ENCODE assay signal across 8 cellular contexts in genomic region chr6:3209114-3210023, GRCh38. TPM values are rescaled to one million over a fixed set of nuclear protein-coding genes. Genes with fewer than 3 reads are reported as not detected.
DNase-seq lines count a peak whose midpoint lies in the region; TF ChIP-seq lines count a peak whose summit lies in the region.

No MANE protein-coding gene starts in this region.

- H3K9me3 Mint-ChIP-seq in glutamatergic neuron (ENCODE audit: unreplicated experiment) = peaks cover 6% of the 10 kb centered on the region

- peaks cover 6% of the 10 kb centered on the region for H3K36me3 Mint-ChIP-seq in glutamatergic neuron (ENCODE audit: unreplicated experiment)

- in situ Hi-C loops in transverse colon (cut with MboI; ENCODE audit: low pct_ligation_motif_present in 1 of 4, low pct_unique_long_range_greater_than_20kb in 1 of 4, low sequenced_read_pairs in 3 of 4) = no loop called here

- DNase-seq in HFF-Myc (ENCODE audit: extremely low read depth, low read depth) = peak; percentile 99
- DNase-seq in NCI-H2196 treated with DMSO at 0.1 percent for 48 hours (lab: John Stamatoyannopoulos, UW; ENCODE audit: unreplicated experiment) = peak; percentile 21
- DNase-seq in activated CD8-positive, alpha-beta memory T cell treated with anti-CD3 and anti-CD28 coated beads, Interleukin-2, amount 50 U/mL, for 4 hours = peak; percentile 36
- DNase-seq in glutamatergic neuron = peak; percentile 49
- DNase-seq in SKM-1 (lab: John Stamatoyannopoulos, UW; ENCODE audit: unreplicated experiment) = no peak
- no peak for DNase-seq in transverse colon

- H3K4me1 ChIP-seq in transverse colon = peaks cover 0 to 8% (median 0%) of the 10 kb centered on the region in 4 donors

- no peaks in the 10 kb centered on the region for H3K27me3 Mint-ChIP-seq in glutamatergic neuron (ENCODE audit: unreplicated experiment)

- WGBS in transverse colon (ENCODE audit: low coverage in 1 of 2), 2 donors = 45 to 80% methylated on average over 4 to 17 of the region's 17 CpGs

- H3K4me1 Mint-ChIP-seq in glutamatergic neuron (ENCODE audit: low read depth, unreplicated experiment) = peaks cover 13% of the 10 kb centered on the region

- no peak for TF ChIP-seq POLR2A in transverse colon (IDR thresholded peaks at IDR 0.05)

- peak overlapping the region; percentile 6; the same call in 1 of the 2 replicates for H3K4me3 ChIP-seq in HFF-Myc (replicated peaks; ENCODE audit: low read depth, low read length)
- no peak overlapping the region for H3K4me3 ChIP-seq in skin epidermis
- H3K4me3 ChIP-seq in transverse colon = no peak overlapping the region

- peak overlapping the region; percentile 69 for H3K4me3 Mint-ChIP-seq in glutamatergic neuron (ENCODE audit: unreplicated experiment)

- H3K36me3 ChIP-seq in transverse colon = no peaks in the 10 kb centered on the region

- intact Hi-C loops in transverse colon (cut with DNase I; ENCODE audit: low total_unique reads) = no loop called here

- TF ChIP-seq CTCF in GM12872 (IDR thresholded peaks at IDR 0.05; ENCODE audit: insufficient read depth, low read depth, low read length) = peak; percentile 30; the same call in 1 of the 3 replicates
- no peak for TF ChIP-seq CTCF in HFF-Myc (IDR thresholded peaks at IDR 0.05; ENCODE audit: low read depth, low read length, missing control alignments)
- no peak for TF ChIP-seq CTCF in glutamatergic neuron (IDR thresholded peaks at IDR 0.05; ENCODE audit: partially characterized antibody, unreplicated experiment)
- no peak for TF ChIP-seq CTCF in transverse colon (IDR thresholded peaks at IDR 0.05)

- H3K27ac ChIP-seq in skin epidermis (peak overlapping the region in 20 of 21 experiments; percentile 14 to 91 (median 82)), transverse colon (peak overlapping the region in 2 of 4 donors; percentile 1 to 13)

- TF ChIP-seq EP300 in transverse colon (IDR thresholded peaks at IDR 0.05; ENCODE audit: low read depth) = no peak

- no peaks in the 10 kb centered on the region for H3K9me3 ChIP-seq in transverse colon

- no peaks in the 10 kb centered on the region for H3K27me3 ChIP-seq in transverse colon

- H3K27ac Mint-ChIP-seq in glutamatergic neuron (ENCODE audit: unreplicated experiment) = peak overlapping the region; percentile 72

RNA-seq across cellular contexts. Expression of gene TUBB2B, which starts 18.1 kb away (rescaled TPM):
- total RNA-seq in glutamatergic neuron (ENCODE audit: unreplicated experiment) (1,777 TPM), transverse colon (10 to 100 TPM in 2 of 4 donors, 1 to 10 TPM in 2; 2.9 to 14.9 (median 9.4) TPM)

RNA-seq across cellular contexts. Expression of gene PSMG4, which starts 49.4 kb away (rescaled TPM):
- total RNA-seq in glutamatergic neuron (ENCODE audit: unreplicated experiment) = 37.2 TPM
- total RNA-seq in transverse colon = 10 to 100 TPM; 10.1 to 22.7 (median 16.7) TPM

RNA-seq across cellular contexts. Expression of gene TUBB2A, which starts 52.0 kb away (rescaled TPM):
- total RNA-seq in glutamatergic neuron (ENCODE audit: unreplicated experiment) = 769 TPM
- 10 to 100 TPM; 15.4 to 41.0 (median 29.4) TPM for total RNA-seq in transverse colon

Comparison
In these comparisons a context has a peak if more than half of its experiments do, and no peak if none do; other contexts are left out.
1. DNase-seq: peak in HFF-Myc (single experiment), NCI-H2196 treated with DMSO at 0.1 percent for 48 hours (single experiment), activated CD8-positive, alpha-beta memory T cell treated with anti-CD3 and anti-CD28 coated beads, Interleukin-2, amount 50 U/mL, for 4 hours (single experiment) and glutamatergic neuron (single experiment); none in SKM-1 (single experiment) and transverse colon (single experiment).
2. RNA of gene TUBB2B, which starts 18.1 kb away (total RNA-seq): 1,777 TPM in glutamatergic neuron (single experiment); 2.9 to 14.9 TPM in transverse colon; every median in the first group is over 100 times any median in the second.
3. RNA of gene TUBB2A, which starts 52.0 kb away (total RNA-seq): 769 TPM in glutamatergic neuron (single experiment); 15.4 to 41.0 TPM in transverse colon; every median in the first group is over 10 times any median in the second.